25 cellular contexts compared by ENCODE assay signal in the genomic region with DNA sequence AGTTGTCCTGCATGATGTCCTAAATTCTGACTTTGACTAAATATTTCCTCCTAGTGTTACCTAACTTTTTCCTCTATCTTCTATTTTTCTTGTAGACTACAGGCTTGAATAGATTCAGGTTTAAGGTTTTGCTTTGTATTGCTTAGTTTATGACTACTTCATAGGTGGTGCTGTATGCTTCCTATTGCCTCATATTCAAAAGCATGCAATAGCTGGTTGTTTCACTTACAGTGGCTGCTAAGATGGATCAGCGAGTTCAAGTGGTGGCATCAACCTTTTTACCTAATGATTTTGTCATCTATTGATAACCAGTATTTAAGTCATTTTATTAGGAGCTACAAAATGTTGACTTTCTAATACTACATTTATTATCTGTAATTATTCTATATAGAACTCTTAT.
"Had no signal": no experiment of that assay in that cellular context is flagged by ENCODE, and none has a peak within 500 bp of the region (broad histone marks: within the 10 kb centered on the region; RNA-seq: fewer than 3 reads in every experiment).

No MANE protein-coding gene starts in this region.

- H3K4me1 ChIP-seq: ascending aorta, parathyroid adenoma, tibial nerve had no signal

- H3K27me3 ChIP-seq: adrenal gland, ascending aorta, neural progenitor cell, tibial nerve had no signal

- H2AFZ ChIP-seq: neural progenitor cell, parathyroid adenoma had no signal

- H3K4me2 ChIP-seq: neural progenitor cell had no signal

- H3K4me3 ChIP-seq: adrenal gland, ascending aorta, neural progenitor cell, tibial nerve had no signal

- ATAC-seq: activated CD4-positive, CD25-positive, alpha-beta regulatory T cell treated with anti-CD3 and anti-CD28 coated beads, Interleukin-2, amount 50 U/mL, for 24 hours; esophagus mucosa; naive thymus-derived CD8-positive, alpha-beta T cell; right cardiac atrium had no signal

- FAIRE-seq: endothelial cell of umbilical vein, keratinocyte, TTC549 had no signal

- H3K27ac ChIP-seq: adrenal gland, ascending aorta, neural progenitor cell, parathyroid adenoma, tibial nerve had no signal

- H3K36me3 ChIP-seq: adrenal gland, ascending aorta, neural progenitor cell, tibial nerve, WERI-Rb-1 had no signal

- H3K9ac ChIP-seq: neural progenitor cell, parathyroid adenoma had no signal

- DNase-seq: activated CD4-positive, alpha-beta T cell treated with anti-CD3 and anti-CD28 coated beads for 48 hours; activated CD4-positive, alpha-beta T cell treated with anti-CD3 and anti-CD28 coated beads, Interleukin-2, amount 50 U/mL, for 48 hours; activated CD8-positive, alpha-beta memory T cell treated with anti-CD3 and anti-CD28 coated beads for 24 hours; activated effector memory CD4-positive, alpha-beta T cell treated with Interleukin-2 at 50 U/mL for 16 hours; activated naive CD4-positive, alpha-beta T cell treated with Interleukin-2 at 50 U/mL for 16 hours; activated naive CD8-positive, alpha-beta T cell treated with anti-CD3 and anti-CD28 coated beads for 36 hours; adrenal gland; foreskin melanocyte; midbrain; naive thymus-derived CD8-positive, alpha-beta T cell; occipital lobe; right cardiac atrium; stimulated activated CD4-positive, alpha-beta T cell treated with anti-CD3 and anti-CD28 coated beads, Interleukin-2, amount 100 ng/mL, for 48 hours; stimulated activated naive CD4-positive, alpha-beta T cell treated with Interleukin-2 at 50 U/mL for 16 hours; T-helper 9 cell had no signal

- H3K9me3 ChIP-seq: adrenal gland, ascending aorta had no signal
